In genomic region chr9:97237311-97237786, GRCh38 we compare ENCODE assay signal across 1 cellular context.
TF ChIP-seq lines count a peak whose summit lies in the region.

No MANE protein-coding gene starts in this region.

TF ChIP-seq in WTC11, 78 proteins besides CTCF, POLR2A, EP300 and RAD21 (continued from another document):
- TF ChIP-seq AR (CRISPR knock-in tag; IDR thresholded peaks at IDR 0.05) = no peak
- TF ChIP-seq ATF2 (CRISPR knock-in tag; IDR thresholded peaks at IDR 0.05; ENCODE audit: borderline replicate concordance, low read depth) = no peak
